1 cellular context compared by ENCODE assay signal in genomic region chr7:75971961-75972763, GRCh38.
TF ChIP-seq lines count a peak whose summit lies in the region.

No MANE protein-coding gene starts in this region.

TF ChIP-seq in H1, 55 proteins besides CTCF, POLR2A, EP300 and RAD21:
- no peak for TF ChIP-seq CREB1 (IDR thresholded peaks at IDR 0.05)
- TF ChIP-seq BACH1 (IDR thresholded peaks at IDR 0.05; ENCODE audit: low read length): no peak
- no peak for TF ChIP-seq YY1 (IDR thresholded peaks at IDR 0.05; ENCODE audit: low read depth, low read length)
- TF ChIP-seq KDM5A (IDR thresholded peaks at IDR 0.05; ENCODE audit: low read length): no peak
- TF ChIP-seq MAFK (IDR thresholded peaks at IDR 0.05; ENCODE audit: low read depth, low read length): no peak
- TF ChIP-seq HDAC6 (IDR thresholded peaks at IDR 0.05; ENCODE audit: low read depth, low read length): no peak
- no peak for TF ChIP-seq SP2 (IDR thresholded peaks at IDR 0.05; ENCODE audit: low read length)
- no peak for TF ChIP-seq GABPA (IDR thresholded peaks at IDR 0.05; ENCODE audit: borderline replicate concordance, insufficient read depth, low read length)
- TF ChIP-seq RFX5 (IDR thresholded peaks at IDR 0.05; ENCODE audit: borderline replicate concordance, low read depth, low read length): no peak
- TF ChIP-seq ASH2L (IDR thresholded peaks at IDR 0.05; ENCODE audit: low read length): no peak
- no peak for TF ChIP-seq RXRA (IDR thresholded peaks at IDR 0.05; ENCODE audit: insufficient read depth, low read depth, low read length)
- TF ChIP-seq PHF8 (conservative IDR thresholded peaks at IDR 0.05; ENCODE audit: low read depth, low read length): no peak
- TF ChIP-seq USF2 (IDR thresholded peaks at IDR 0.05; ENCODE audit: low read length): no peak
- TF ChIP-seq SIX5 (IDR thresholded peaks at IDR 0.05; ENCODE audit: low read depth, low read length): no peak
- no peak for TF ChIP-seq SRF (IDR thresholded peaks at IDR 0.05; ENCODE audit: low read depth, low read length)
TF ChIP-seq in H1: peak in this region for 0.
